ENCODE assay signal across 16 cellular contexts in the genomic region with DNA sequence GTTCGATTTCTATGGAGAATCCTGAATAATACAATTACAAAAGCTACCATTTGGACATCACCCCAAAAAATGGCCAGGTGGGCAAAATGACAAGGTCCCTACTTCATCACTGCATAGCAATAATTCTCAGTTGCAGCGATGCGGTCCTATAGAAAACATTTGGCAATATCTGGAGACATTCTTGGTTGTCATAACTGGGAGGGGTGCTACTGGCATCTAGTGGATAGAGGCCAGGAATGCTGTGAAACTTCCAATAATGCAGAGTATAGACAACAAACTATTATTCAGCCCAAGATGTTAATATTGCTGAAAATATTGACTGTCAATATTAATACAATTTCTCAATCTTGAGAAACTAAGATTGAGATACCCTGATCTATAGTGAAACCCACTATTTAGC.
"Had no signal": no experiment of that assay in that cellular context is flagged by ENCODE, and none has a peak within 500 bp of the region (broad histone marks: within the 10 kb centered on the region; RNA-seq: fewer than 3 reads in every experiment).

No MANE protein-coding gene starts in this region.

- FAIRE-seq: keratinocyte had no signal

- H3K27ac ChIP-seq: adrenal gland, epithelial cell of prostate, stomach, thoracic aorta, vagina had no signal

- H3K4me1 ChIP-seq: adrenal gland, stomach, vagina had no signal

- H3K4me3 ChIP-seq: adrenal gland, stomach, thoracic aorta, vagina had no signal

- ATAC-seq: left ventricle myocardium superior had no signal

- H3K27ac Mint-ChIP-seq: nephron progenitor cell had no signal

- DNase-seq: activated CD4-positive, alpha-beta T cell treated with anti-CD3 and anti-CD28 coated beads, Interleukin-2, amount 50 U/mL, for 1 hour; activated naive CD4-positive, alpha-beta T cell treated with anti-CD3 and anti-CD28 coated beads, Interleukin-2, amount 50 U/mL, for 16 hours; activated T-cell treated with anti-CD3 and anti-CD28 coated beads, Interleukin-2, amount 50 U/mL, for 1 hour; adrenal gland; cortex of kidney; effector CD8-positive, alpha-beta T cell; left ventricle myocardium superior; mesenchymal stem cell; nephron progenitor cell; stimulated activated CD4-positive, alpha-beta T cell treated with anti-CD3 and anti-CD28 coated beads, Interleukin-4, amount 100 ng/mL, for 24 hours; stomach had no signal

- H3K4me1 Mint-ChIP-seq: central memory CD8-positive, alpha-beta T cell; nephron progenitor cell had no signal

- H3K9me3 ChIP-seq: adrenal gland, stomach, thoracic aorta, vagina had no signal

- H3K27me3 ChIP-seq: adrenal gland, stomach, vagina had no signal

- H3K4me3 Mint-ChIP-seq: central memory CD8-positive, alpha-beta T cell; nephron progenitor cell had no signal

- H3K36me3 ChIP-seq: adrenal gland, stomach, thoracic aorta, vagina had no signal
